ENCODE assay signal across 1 cellular context in genomic region chr11:72080326-72081183, GRCh38.
TF ChIP-seq lines count a peak whose summit lies in the region.

A gene with protein sequence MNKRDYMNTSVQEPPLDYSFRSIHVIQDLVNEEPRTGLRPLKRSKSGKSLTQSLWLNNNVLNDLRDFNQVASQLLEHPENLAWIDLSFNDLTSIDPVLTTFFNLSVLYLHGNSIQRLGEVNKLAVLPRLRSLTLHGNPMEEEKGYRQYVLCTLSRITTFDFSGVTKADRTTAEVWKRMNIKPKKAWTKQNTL (plus strand): TSS chr11:72080850. CDS start chr11:72089084, 8,234 bp downstream.
TSS of gene NUMA1 (minus strand) at chr11:72080542. CDS start at chr11:72035943, 44,599 bp downstream.

TF ChIP-seq in WTC11, 78 proteins besides CTCF, POLR2A, EP300 and RAD21 (continued from another document and continues in another):
- TF ChIP-seq ZNF532 (CRISPR knock-in tag; IDR thresholded peaks at IDR 0.05; ENCODE audit: borderline replicate concordance) = no peak
- TF ChIP-seq RORB (CRISPR knock-in tag; IDR thresholded peaks at IDR 0.05) = no peak
- peak; percentile 94 for TF ChIP-seq ZBTB21 (CRISPR knock-in tag; IDR thresholded peaks at IDR 0.05; ENCODE audit: borderline replicate concordance)
- TF ChIP-seq, protein P1, sequence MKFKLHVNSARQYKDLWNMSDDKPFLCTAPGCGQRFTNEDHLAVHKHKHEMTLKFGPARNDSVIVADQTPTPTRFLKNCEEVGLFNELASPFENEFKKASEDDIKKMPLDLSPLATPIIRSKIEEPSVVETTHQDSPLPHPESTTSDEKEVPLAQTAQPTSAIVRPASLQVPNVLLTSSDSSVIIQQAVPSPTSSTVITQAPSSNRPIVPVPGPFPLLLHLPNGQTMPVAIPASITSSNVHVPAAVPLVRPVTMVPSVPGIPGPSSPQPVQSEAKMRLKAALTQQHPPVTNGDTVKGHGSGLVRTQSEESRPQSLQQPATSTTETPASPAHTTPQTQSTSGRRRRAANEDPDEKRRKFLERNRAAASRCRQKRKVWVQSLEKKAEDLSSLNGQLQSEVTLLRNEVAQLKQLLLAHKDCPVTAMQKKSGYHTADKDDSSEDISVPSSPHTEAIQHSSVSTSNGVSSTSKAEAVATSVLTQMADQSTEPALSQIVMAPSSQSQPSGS (CRISPR knock-in tag; IDR thresholded peaks at IDR 0.05; ENCODE audit: borderline replicate concordance, low read depth) = no peak
- TF ChIP-seq, protein P2, sequence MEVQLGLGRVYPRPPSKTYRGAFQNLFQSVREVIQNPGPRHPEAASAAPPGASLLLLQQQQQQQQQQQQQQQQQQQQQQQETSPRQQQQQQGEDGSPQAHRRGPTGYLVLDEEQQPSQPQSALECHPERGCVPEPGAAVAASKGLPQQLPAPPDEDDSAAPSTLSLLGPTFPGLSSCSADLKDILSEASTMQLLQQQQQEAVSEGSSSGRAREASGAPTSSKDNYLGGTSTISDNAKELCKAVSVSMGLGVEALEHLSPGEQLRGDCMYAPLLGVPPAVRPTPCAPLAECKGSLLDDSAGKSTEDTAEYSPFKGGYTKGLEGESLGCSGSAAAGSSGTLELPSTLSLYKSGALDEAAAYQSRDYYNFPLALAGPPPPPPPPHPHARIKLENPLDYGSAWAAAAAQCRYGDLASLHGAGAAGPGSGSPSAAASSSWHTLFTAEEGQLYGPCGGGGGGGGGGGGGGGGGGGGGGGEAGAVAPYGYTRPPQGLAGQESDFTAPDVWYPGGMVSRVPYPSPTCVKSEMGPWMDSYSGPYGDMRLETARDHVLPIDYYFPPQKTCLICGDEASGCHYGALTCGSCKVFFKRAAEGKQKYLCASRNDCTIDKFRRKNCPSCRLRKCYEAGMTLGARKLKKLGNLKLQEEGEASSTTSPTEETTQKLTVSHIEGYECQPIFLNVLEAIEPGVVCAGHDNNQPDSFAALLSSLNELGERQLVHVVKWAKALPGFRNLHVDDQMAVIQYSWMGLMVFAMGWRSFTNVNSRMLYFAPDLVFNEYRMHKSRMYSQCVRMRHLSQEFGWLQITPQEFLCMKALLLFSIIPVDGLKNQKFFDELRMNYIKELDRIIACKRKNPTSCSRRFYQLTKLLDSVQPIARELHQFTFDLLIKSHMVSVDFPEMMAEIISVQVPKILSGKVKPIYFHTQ (CRISPR knock-in tag; IDR thresholded peaks at IDR 0.05) = no peak
- no peak for TF ChIP-seq ELF4 (CRISPR knock-in tag; IDR thresholded peaks at IDR 0.05; ENCODE audit: low read depth)
- TF ChIP-seq, protein P3, sequence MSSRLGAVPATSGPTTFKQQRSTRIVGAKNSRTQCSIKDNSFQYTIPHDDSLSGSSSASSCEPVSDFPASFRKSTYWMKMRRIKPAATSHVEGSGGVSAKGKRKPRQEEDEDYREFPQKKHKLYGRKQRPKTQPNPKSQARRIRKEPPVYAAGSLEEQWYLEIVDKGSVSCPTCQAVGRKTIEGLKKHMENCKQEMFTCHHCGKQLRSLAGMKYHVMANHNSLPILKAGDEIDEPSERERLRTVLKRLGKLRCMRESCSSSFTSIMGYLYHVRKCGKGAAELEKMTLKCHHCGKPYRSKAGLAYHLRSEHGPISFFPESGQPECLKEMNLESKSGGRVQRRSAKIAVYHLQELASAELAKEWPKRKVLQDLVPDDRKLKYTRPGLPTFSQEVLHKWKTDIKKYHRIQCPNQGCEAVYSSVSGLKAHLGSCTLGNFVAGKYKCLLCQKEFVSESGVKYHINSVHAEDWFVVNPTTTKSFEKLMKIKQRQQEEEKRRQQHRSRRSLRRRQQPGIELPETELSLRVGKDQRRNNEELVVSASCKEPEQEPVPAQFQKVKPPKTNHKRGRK (CRISPR knock-in tag; IDR thresholded peaks at IDR 0.05; ENCODE audit: borderline replicate concordance) = no peak
- TF ChIP-seq, protein P4, sequence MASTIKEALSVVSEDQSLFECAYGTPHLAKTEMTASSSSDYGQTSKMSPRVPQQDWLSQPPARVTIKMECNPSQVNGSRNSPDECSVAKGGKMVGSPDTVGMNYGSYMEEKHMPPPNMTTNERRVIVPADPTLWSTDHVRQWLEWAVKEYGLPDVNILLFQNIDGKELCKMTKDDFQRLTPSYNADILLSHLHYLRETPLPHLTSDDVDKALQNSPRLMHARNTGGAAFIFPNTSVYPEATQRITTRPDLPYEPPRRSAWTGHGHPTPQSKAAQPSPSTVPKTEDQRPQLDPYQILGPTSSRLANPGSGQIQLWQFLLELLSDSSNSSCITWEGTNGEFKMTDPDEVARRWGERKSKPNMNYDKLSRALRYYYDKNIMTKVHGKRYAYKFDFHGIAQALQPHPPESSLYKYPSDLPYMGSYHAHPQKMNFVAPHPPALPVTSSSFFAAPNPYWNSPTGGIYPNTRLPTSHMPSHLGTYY (CRISPR knock-in tag; IDR thresholded peaks at IDR 0.05) = no peak
- TF ChIP-seq ATF1 (CRISPR knock-in tag; IDR thresholded peaks at IDR 0.05) = no peak
- TF ChIP-seq, protein P5, sequence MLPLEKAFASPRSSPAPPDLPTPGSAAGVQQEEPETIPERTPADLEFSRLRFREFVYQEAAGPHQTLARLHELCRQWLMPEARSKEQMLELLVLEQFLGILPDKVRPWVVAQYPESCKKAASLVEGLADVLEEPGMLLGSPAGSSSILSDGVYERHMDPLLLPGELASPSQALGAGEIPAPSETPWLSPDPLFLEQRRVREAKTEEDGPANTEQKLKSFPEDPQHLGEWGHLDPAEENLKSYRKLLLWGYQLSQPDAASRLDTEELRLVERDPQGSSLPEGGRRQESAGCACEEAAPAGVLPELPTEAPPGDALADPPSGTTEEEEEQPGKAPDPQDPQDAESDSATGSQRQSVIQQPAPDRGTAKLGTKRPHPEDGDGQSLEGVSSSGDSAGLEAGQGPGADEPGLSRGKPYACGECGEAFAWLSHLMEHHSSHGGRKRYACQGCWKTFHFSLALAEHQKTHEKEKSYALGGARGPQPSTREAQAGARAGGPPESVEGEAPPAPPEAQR (CRISPR knock-in tag; IDR thresholded peaks at IDR 0.05) = no peak
- TF ChIP-seq ZMAT4 (CRISPR knock-in tag; IDR thresholded peaks at IDR 0.05) = no peak
- TF ChIP-seq HMGXB4 (CRISPR knock-in tag; IDR thresholded peaks at IDR 0.05) = no peak
- peak; percentile 49; the same call in 1 of the 2 replicates for TF ChIP-seq GABPB1 (CRISPR knock-in tag; IDR thresholded peaks at IDR 0.05)
- TF ChIP-seq, protein P6, sequence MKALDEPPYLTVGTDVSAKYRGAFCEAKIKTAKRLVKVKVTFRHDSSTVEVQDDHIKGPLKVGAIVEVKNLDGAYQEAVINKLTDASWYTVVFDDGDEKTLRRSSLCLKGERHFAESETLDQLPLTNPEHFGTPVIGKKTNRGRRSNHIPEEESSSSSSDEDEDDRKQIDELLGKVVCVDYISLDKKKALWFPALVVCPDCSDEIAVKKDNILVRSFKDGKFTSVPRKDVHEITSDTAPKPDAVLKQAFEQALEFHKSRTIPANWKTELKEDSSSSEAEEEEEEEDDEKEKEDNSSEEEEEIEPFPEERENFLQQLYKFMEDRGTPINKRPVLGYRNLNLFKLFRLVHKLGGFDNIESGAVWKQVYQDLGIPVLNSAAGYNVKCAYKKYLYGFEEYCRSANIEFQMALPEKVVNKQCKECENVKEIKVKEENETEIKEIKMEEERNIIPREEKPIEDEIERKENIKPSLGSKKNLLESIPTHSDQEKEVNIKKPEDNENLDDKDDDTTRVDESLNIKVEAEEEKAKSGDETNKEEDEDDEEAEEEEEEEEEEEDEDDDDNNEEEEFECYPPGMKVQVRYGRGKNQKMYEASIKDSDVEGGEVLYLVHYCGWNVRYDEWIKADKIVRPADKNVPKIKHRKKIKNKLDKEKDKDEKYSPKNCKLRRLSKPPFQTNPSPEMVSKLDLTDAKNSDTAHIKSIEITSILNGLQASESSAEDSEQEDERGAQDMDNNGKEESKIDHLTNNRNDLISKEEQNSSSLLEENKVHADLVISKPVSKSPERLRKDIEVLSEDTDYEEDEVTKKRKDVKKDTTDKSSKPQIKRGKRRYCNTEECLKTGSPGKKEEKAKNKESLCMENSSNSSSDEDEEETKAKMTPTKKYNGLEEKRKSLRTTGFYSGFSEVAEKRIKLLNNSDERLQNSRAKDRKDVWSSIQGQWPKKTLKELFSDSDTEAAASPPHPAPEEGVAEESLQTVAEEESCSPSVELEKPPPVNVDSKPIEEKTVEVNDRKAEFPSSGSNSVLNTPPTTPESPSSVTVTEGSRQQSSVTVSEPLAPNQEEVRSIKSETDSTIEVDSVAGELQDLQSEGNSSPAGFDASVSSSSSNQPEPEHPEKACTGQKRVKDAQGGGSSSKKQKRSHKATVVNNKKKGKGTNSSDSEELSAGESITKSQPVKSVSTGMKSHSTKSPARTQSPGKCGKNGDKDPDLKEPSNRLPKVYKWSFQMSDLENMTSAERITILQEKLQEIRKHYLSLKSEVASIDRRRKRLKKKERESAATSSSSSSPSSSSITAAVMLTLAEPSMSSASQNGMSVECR (CRISPR knock-in tag; IDR thresholded peaks at IDR 0.05; ENCODE audit: borderline replicate concordance) = peak; percentile 69; the same call in 1 of the 2 replicates
- TF ChIP-seq, protein P7, sequence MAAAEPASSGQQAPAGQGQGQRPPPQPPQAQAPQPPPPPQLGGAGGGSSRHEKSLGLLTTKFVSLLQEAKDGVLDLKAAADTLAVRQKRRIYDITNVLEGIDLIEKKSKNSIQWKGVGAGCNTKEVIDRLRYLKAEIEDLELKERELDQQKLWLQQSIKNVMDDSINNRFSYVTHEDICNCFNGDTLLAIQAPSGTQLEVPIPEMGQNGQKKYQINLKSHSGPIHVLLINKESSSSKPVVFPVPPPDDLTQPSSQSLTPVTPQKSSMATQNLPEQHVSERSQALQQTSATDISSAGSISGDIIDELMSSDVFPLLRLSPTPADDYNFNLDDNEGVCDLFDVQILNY (CRISPR knock-in tag; IDR thresholded peaks at IDR 0.05) = 0 out of 2 replicates have a peak, but pooled peaks have one; percentile 14
- no peak for TF ChIP-seq CREB1 (CRISPR knock-in tag; IDR thresholded peaks at IDR 0.05)
- no peak for TF ChIP-seq SMAD3 (CRISPR knock-in tag; IDR thresholded peaks at IDR 0.05; ENCODE audit: borderline replicate concordance)
- TF ChIP-seq SMAD4 (CRISPR knock-in tag; IDR thresholded peaks at IDR 0.05) = no peak
- TF ChIP-seq, protein P8, sequence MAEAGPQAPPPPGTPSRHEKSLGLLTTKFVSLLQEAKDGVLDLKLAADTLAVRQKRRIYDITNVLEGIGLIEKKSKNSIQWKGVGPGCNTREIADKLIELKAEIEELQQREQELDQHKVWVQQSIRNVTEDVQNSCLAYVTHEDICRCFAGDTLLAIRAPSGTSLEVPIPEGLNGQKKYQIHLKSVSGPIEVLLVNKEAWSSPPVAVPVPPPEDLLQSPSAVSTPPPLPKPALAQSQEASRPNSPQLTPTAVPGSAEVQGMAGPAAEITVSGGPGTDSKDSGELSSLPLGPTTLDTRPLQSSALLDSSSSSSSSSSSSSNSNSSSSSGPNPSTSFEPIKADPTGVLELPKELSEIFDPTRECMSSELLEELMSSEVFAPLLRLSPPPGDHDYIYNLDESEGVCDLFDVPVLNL (CRISPR knock-in tag; IDR thresholded peaks at IDR 0.05; ENCODE audit: borderline replicate concordance, low read depth) = peak; percentile 74; the same call in 1 of the 2 replicates
- TF ChIP-seq ZNF416 (CRISPR knock-in tag; IDR thresholded peaks at IDR 0.05) = no peak
- TF ChIP-seq, protein P9, sequence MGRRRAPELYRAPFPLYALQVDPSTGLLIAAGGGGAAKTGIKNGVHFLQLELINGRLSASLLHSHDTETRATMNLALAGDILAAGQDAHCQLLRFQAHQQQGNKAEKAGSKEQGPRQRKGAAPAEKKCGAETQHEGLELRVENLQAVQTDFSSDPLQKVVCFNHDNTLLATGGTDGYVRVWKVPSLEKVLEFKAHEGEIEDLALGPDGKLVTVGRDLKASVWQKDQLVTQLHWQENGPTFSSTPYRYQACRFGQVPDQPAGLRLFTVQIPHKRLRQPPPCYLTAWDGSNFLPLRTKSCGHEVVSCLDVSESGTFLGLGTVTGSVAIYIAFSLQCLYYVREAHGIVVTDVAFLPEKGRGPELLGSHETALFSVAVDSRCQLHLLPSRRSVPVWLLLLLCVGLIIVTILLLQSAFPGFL (CRISPR knock-in tag; IDR thresholded peaks at IDR 0.05; ENCODE audit: borderline replicate concordance) = no peak
- 0 out of 2 replicates have a peak, but pooled peaks have one; percentile 23 for TF ChIP-seq TEAD1 (CRISPR knock-in tag; IDR thresholded peaks at IDR 0.05)
- no peak for TF ChIP-seq ZNF219 (CRISPR knock-in tag; IDR thresholded peaks at IDR 0.05; ENCODE audit: borderline replicate concordance)
- 0 out of 2 replicates have a peak, but pooled peaks have one; percentile 54 for TF ChIP-seq ETV6 (CRISPR knock-in tag; IDR thresholded peaks at IDR 0.05)
- TF ChIP-seq KAT7 (CRISPR knock-in tag; IDR thresholded peaks at IDR 0.05; ENCODE audit: borderline replicate concordance) = no peak
- TF ChIP-seq FOXP1 (CRISPR knock-in tag; IDR thresholded peaks at IDR 0.05; ENCODE audit: borderline replicate concordance) = no peak
